2 cellular contexts compared by ENCODE assay signal in the genomic region with DNA sequence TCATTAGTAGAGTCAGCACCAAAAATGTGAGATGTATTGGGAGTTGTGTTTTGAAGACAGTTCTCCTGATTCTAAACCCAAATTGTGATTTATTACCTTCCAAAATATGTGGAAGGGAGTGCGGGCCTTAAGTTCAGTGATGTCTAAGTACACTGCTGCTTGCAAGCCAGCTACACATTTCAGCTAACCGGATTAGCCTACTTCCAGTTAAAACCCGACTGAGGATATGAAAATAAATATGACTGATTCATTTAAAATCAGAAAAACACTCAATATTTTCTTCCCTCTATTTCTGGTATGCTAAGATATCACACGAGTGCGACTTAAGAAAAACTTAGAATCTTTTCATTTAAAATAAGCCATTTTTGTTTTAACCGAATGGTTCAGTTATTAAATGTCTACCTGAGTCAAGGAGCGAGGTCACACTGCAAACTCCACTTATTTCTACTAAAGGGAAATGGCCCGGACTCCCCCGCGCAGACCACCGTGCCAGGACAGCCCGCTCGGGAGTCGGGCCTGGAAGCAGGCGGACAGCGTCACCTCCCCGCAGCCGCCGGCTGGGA.
TF ChIP-seq lines count a peak whose summit lies in the region.

No MANE protein-coding gene starts in this region.

TF ChIP-seq in GM12878, 131 proteins besides CTCF, POLR2A, EP300 and RAD21:
- TF ChIP-seq MYB (IDR thresholded peaks at IDR 0.05; ENCODE audit: borderline replicate concordance, low read depth, low read length) (no peak), IRF4 (IDR thresholded peaks at IDR 0.05; ENCODE audit: low read depth, low read length) (no peak)

TF ChIP-seq in HepG2, 621 proteins besides CTCF, POLR2A, EP300 and RAD21:
- TF ChIP-seq, protein P1, sequence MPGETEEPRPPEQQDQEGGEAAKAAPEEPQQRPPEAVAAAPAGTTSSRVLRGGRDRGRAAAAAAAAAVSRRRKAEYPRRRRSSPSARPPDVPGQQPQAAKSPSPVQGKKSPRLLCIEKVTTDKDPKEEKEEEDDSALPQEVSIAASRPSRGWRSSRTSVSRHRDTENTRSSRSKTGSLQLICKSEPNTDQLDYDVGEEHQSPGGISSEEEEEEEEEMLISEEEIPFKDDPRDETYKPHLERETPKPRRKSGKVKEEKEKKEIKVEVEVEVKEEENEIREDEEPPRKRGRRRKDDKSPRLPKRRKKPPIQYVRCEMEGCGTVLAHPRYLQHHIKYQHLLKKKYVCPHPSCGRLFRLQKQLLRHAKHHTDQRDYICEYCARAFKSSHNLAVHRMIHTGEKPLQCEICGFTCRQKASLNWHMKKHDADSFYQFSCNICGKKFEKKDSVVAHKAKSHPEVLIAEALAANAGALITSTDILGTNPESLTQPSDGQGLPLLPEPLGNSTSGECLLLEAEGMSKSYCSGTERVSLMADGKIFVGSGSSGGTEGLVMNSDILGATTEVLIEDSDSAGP (CRISPR knock-in tag; IDR thresholded peaks at IDR 0.05; ENCODE audit: borderline replicate concordance), result no peak
- 0 out of 2 replicates have a peak, but pooled peaks have one; percentile 15 for TF ChIP-seq ZNF138 (CRISPR knock-in tag; IDR thresholded peaks at IDR 0.05; ENCODE audit: low read depth)
- TF ChIP-seq PRPF4 (IDR thresholded peaks at IDR 0.05; ENCODE audit: low read depth, low read length, poor library complexity, severe bottlenecking), result peak; percentile 93
TF ChIP-seq in HepG2: peak in this region for 2.
